Comparison of ENCODE assay signal across 8 cellular contexts in genomic region chr12:12724421-12725085, GRCh38. TPM values are rescaled to one million over a fixed set of nuclear protein-coding genes. Genes with fewer than 3 reads are reported as not detected.
DNase-seq lines count a peak whose midpoint lies in the region; ATAC-seq, FAIRE-seq and TF ChIP-seq lines count a peak whose summit lies in the region.

No MANE protein-coding gene starts in this region.

- H4K20me1 ChIP-seq in SU-DHL-6 (ENCODE audit: low read depth, low read length), result no peaks in the 10 kb centered on the region
- peaks cover 2% of the 10 kb centered on the region for H4K20me1 ChIP-seq in osteoblast (ENCODE audit: insufficient read depth, low read length)

- intact Hi-C loops in esophagus squamous epithelium (cut with DNase I), result no loop called here

- H2AFZ ChIP-seq in SU-DHL-6 (ENCODE audit: low read depth, low read length, severe bottlenecking) (no peak overlapping the region), osteoblast (ENCODE audit: low read length) (no peak overlapping the region)

- DNase-seq in HFFc6, result no peak
- no peak for DNase-seq in esophagus squamous epithelium (lab: John Stamatoyannopoulos, UW)
- no peak for DNase-seq in osteoblast (ENCODE audit: insufficient read length, low spot score, missing footprints)
- DNase-seq in D721Med (ENCODE audit: insufficient read length, low spot score), result no peak

- TF ChIP-seq POLR2A in GM10847 (IDR thresholded peaks at IDR 0.05; ENCODE audit: extremely low read depth, insufficient read length) (peak; percentile 2), esophagus squamous epithelium (IDR thresholded peaks at IDR 0.05) (no peak), GM18505 (IDR thresholded peaks at IDR 0.05; ENCODE audit: borderline replicate concordance, extremely low read depth, insufficient read depth, insufficient read length) (no peak)

- peak overlapping the region; percentile 91 for H3K9ac ChIP-seq in SU-DHL-6 (ENCODE audit: low read length)

- H3K79me2 ChIP-seq in SU-DHL-6 (ENCODE audit: insufficient read depth, low read length), result peaks cover 35% of the 10 kb centered on the region
- peaks cover 64% of the 10 kb centered on the region for H3K79me2 ChIP-seq in osteoblast (ENCODE audit: insufficient read depth, low read length)

- H3K4me1 ChIP-seq in esophagus squamous epithelium, result peaks cover 14 to 60% (median 31%) of the 10 kb centered on the region in 3 donors
- H3K4me1 ChIP-seq in osteoblast (ENCODE audit: insufficient read depth, low read length), result peaks cover 38% of the 10 kb centered on the region

- H3K4me3 ChIP-seq in SU-DHL-6 (ENCODE audit: insufficient read depth, low read length, poor library complexity, severe bottlenecking) (peak overlapping the region; percentile 60), esophagus squamous epithelium (peak overlapping the region; percentile 76 to 89 (median 84)), osteoblast (ENCODE audit: insufficient read depth, low read length) (peak overlapping the region; percentile 81)

- H3K9me3 ChIP-seq in SU-DHL-6 (ENCODE audit: insufficient read depth, low read length) (no peaks in the 10 kb centered on the region), esophagus squamous epithelium (no peaks in the 10 kb centered on the region), osteoblast (ENCODE audit: low read depth, low read length) (no peaks in the 10 kb centered on the region)

- WGBS in esophagus squamous epithelium, 2 donors, result 0 to 1% methylated on average over 11 to 16 of the region's 46 CpGs

- H3K27ac ChIP-seq in SU-DHL-6 (ENCODE audit: low read depth, low read length), result peak overlapping the region; percentile 97
- peak overlapping the region; percentile 97 to 100 (median 100) for H3K27ac ChIP-seq in esophagus squamous epithelium
- peak overlapping the region; percentile 97 for H3K27ac ChIP-seq in osteoblast (ENCODE audit: low read depth, low read length)

- no peaks in the 10 kb centered on the region for H3K9me2 ChIP-seq in SU-DHL-6 (replicated peaks; ENCODE audit: insufficient read depth, low read length)

- H3K9me3 Mint-ChIP-seq in HFFc6, result no peaks in the 10 kb centered on the region; the same call in 1 of the 2 replicates

- H3K4me3 Mint-ChIP-seq in HFFc6, result peak overlapping the region; percentile 91

- H3K4me1 Mint-ChIP-seq in HFFc6 (ENCODE audit: low read depth), result peaks cover 55% of the 10 kb centered on the region

- peaks cover 51% of the 10 kb centered on the region for H3K36me3 Mint-ChIP-seq in HFFc6 (ENCODE audit: low read depth)

- no peak for ATAC-seq in GM18505 (IDR thresholded peaks at IDR 0.05; ENCODE audit: unreplicated experiment)
- ATAC-seq in GM21526 (IDR thresholded peaks at IDR 0.05; ENCODE audit: low FRiP score, unreplicated experiment), result no peak

- peaks cover 12% of the 10 kb centered on the region; the same call in 1 of the 2 replicates for H3K36me3 ChIP-seq in SU-DHL-6 (ENCODE audit: low read length)
- peaks cover 0 to 19% (median 0%) of the 10 kb centered on the region in 3 donors for H3K36me3 ChIP-seq in esophagus squamous epithelium
- H3K36me3 ChIP-seq in osteoblast (ENCODE audit: insufficient read depth, low read length), result peaks cover 20% of the 10 kb centered on the region

- peak overlapping the region; percentile 96 for H3K27ac Mint-ChIP-seq in HFFc6

- H3K27me3 Mint-ChIP-seq in HFFc6 (ENCODE audit: insufficient read depth), result peaks cover 13% of the 10 kb centered on the region

- FAIRE-seq in D721Med (lab: Jason Lieb, UNC), result no peak

- H3K27me3 ChIP-seq in SU-DHL-6 (ENCODE audit: low read length) (no peaks in the 10 kb centered on the region), esophagus squamous epithelium (no peaks in the 10 kb centered on the region), osteoblast (ENCODE audit: insufficient read depth, low read length) (no peaks in the 10 kb centered on the region)

- H3F3A ChIP-seq in SU-DHL-6 (ENCODE audit: insufficient read depth), result peaks cover 29% of the 10 kb centered on the region; the same call in 1 of the 2 replicates

- TF ChIP-seq CTCF in HFFc6 (IDR thresholded peaks at IDR 0.05) (no peak), SU-DHL-6 (IDR thresholded peaks at IDR 0.05; ENCODE audit: insufficient read depth, low read length, poor library complexity, severe bottlenecking) (no peak), esophagus squamous epithelium (IDR thresholded peaks at IDR 0.05) (no peak), osteoblast (IDR thresholded peaks at IDR 0.05; ENCODE audit: extremely low read depth, low read depth, low read length) (no peak), D721Med (IDR thresholded peaks at IDR 0.05; ENCODE audit: insufficient read depth, missing control alignments) (no peak)

- H3K4me2 ChIP-seq in SU-DHL-6 (ENCODE audit: low read depth, low read length, poor library complexity, severe bottlenecking) (peak overlapping the region; percentile 93), osteoblast (ENCODE audit: insufficient read depth, low read length) (peak overlapping the region; percentile 95)

RNA-seq across cellular contexts. Expression of gene CDKN1B, which starts 7.4 kb away (rescaled TPM):
- 10 to 100 TPM; 22.9 to 31.4 (median 29.7) TPM for total RNA-seq in HFFc6 (2021; fragmentation: NEBNext Ultra II Directional; extraction: Animal tissue kit (Norgen Biotek cat#: 25700))
- total RNA-seq in esophagus squamous epithelium (10 to 100 TPM; 17.3 to 48.1 (median 30.5) TPM), osteoblast (44.5 and 52.8 TPM in 2 replicates)

RNA-seq across cellular contexts. Expression of gene GPR19, which starts 28.6 kb away (rescaled TPM):
- under 1 TPM in 3 of 6 experiments, not detected in 3; 0.15 to 0.31 (median 0.26) TPM for total RNA-seq in HFFc6 (2021; fragmentation: NEBNext Ultra II Directional; extraction: Animal tissue kit (Norgen Biotek cat#: 25700))
- total RNA-seq in esophagus squamous epithelium (under 1 TPM in 1 of 4 donors, not detected in 3; 0.40 TPM), osteoblast (under 0.01 and 0.36 TPM in 2 replicates)
